In the genomic region with DNA sequence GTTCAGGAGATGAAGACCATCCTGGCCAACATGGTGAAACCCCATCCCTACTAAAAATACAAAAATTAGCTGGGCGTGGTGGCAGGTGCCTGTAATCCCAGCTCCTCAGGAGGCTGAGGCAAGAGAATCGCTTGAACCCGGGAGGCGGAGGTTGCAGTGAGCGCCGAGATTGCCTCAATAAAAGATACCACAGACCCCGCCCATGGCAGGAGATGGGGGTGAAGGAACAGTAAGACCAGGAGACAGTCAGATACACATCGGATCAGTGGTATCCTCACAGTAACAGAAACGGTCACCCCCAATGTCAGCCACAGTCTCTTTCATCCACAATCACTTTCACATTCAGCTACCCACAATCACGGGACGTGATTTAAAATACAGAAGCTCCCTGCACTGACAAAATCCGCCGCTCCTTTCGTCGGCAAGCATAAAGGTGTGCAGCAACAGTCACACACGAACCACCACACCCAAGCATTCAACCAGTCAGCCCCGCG, we compare ENCODE assay signal across 1 cellular context.
A peak's percentile ranks its signal among the peaks of the same experiment; 100 is the strongest.
TF ChIP-seq lines count a peak whose summit lies in the region.

No MANE protein-coding gene starts in this region.

TF ChIP-seq in GM12878, 131 proteins besides CTCF, POLR2A, EP300 and RAD21:
- peak; percentile 43 for TF ChIP-seq SMAD1 (IDR thresholded peaks at IDR 0.05; ENCODE audit: low read depth, partially characterized antibody)
- TF ChIP-seq HDGF (IDR thresholded peaks at IDR 0.05), result peak; percentile 77; the same call in 1 of the 2 replicates
- TF ChIP-seq ZNF207 (IDR thresholded peaks at IDR 0.05; ENCODE audit: borderline replicate concordance), result 0 out of 2 replicates have a peak, but pooled peaks have one; percentile 22
- TF ChIP-seq SMARCA5 (IDR thresholded peaks at IDR 0.05), result 0 out of 2 replicates have a peak, but pooled peaks have one; percentile 16
- TF ChIP-seq NR2F1 (conservative IDR thresholded peaks at IDR 0.05), result peak; percentile 53; the same call in 1 of the 2 replicates
- TF ChIP-seq NBN (IDR thresholded peaks at IDR 0.05), result peak; percentile 68; the same call in 1 of the 2 replicates
- TF ChIP-seq, protein P1, sequence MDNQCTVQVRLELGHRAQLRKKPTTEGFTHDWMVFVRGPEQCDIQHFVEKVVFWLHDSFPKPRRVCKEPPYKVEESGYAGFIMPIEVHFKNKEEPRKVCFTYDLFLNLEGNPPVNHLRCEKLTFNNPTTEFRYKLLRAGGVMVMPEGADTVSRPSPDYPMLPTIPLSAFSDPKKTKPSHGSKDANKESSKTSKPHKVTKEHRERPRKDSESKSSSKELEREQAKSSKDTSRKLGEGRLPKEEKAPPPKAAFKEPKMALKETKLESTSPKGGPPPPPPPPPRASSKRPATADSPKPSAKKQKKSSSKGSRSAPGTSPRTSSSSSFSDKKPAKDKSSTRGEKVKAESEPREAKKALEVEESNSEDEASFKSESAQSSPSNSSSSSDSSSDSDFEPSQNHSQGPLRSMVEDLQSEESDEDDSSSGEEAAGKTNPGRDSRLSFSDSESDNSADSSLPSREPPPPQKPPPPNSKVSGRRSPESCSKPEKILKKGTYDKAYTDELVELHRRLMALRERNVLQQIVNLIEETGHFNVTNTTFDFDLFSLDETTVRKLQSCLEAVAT (IDR thresholded peaks at IDR 0.05), result peak; percentile 70
- peak; percentile 73 to 78 for TF ChIP-seq BHLHE40 (IDR thresholded peaks at IDR 0.05; ENCODE audit: borderline replicate concordance in 1 of 2, low read depth in 2 of 2, low read length in 1 of 2)
TF ChIP-seq in GM12878: peak in this region for 8; not testable (repeated sequence) for 123.
